Comparison of ENCODE assay signal across 21 cellular contexts in genomic region chr6:32635526-32636123, GRCh38. TPM values are rescaled to one million over a fixed set of nuclear protein-coding genes. Genes with fewer than 3 reads are reported as not detected.
DNase-seq lines count a peak whose midpoint lies in the region; ATAC-seq, FAIRE-seq and TF ChIP-seq lines count a peak whose summit lies in the region.
"Had no signal": no experiment of that assay in that cellular context is flagged by ENCODE, and none has a peak within 500 bp of the region (broad histone marks: within the 10 kb centered on the region; RNA-seq: fewer than 3 reads in every experiment).

No MANE protein-coding gene starts in this region.

- H3K9ac ChIP-seq in OCI-LY3 (ENCODE audit: low read length) = no peak overlapping the region

- no peak for DNase-seq in natural killer cell treated with Interleukin-12 subunit alpha and Interleukin-12 subunit beta and Interleukin-15 and Interleukin-18, amount 100 ng/mL, for 72 hours (ENCODE audit: low spot score)
- no peak for DNase-seq in natural killer cell
- DNase-seq in islet precursor cell = peak; percentile 63
- DNase-seq in tibial artery = no peak
- DNase-seq in activated CD4-positive, alpha-beta T cell treated with anti-CD3 and anti-CD28 coated beads for 36 hours = no peak
- no peak for DNase-seq in NOMO-1 treated with DMSO at 0.1 percent for 48 hours (lab: John Stamatoyannopoulos, UW; ENCODE audit: unreplicated experiment)
- DNase-seq in RCC 7860 (ENCODE audit: low spot score) = no peak
- DNase-seq: C1 segment of cervical spinal cord, Caco-2, DMS53, H9, Kasumi-1, NCI-H1417, NCI-H2029, NCI-H2171 treated with DMSO at 0.1 percent for 48 hours, NCI-H510A, NCI-H82, RPMI8226 had no signal

- no peaks in the 10 kb centered on the region for H3K36me3 ChIP-seq in OCI-LY3 (replicated peaks; ENCODE audit: low read depth, low read length)
- H3K36me3 ChIP-seq in tibial artery = no peaks in the 10 kb centered on the region

- H3K4me1 ChIP-seq in OCI-LY3 (ENCODE audit: low read length) = peaks cover 29% of the 10 kb centered on the region
- no peaks in the 10 kb centered on the region for H3K4me1 ChIP-seq in tibial artery
- H3K4me1 ChIP-seq: Caco-2 had no signal

- peaks cover 0 to 12% of the 10 kb centered on the region in 2 donors for H3K27me3 Mint-ChIP-seq in natural killer cell treated with Interleukin-12 subunit alpha and Interleukin-12 subunit beta and Interleukin-15 and Interleukin-18, amount 100 ng/mL, for 72 hours
- H3K27me3 Mint-ChIP-seq in natural killer cell (ENCODE audit: low read depth in 2 of 2) = peaks cover 16 to 17% of the 10 kb centered on the region in 2 donors
- peaks cover 2% of the 10 kb centered on the region for H3K27me3 Mint-ChIP-seq in activated CD4-positive, alpha-beta T cell treated with anti-CD3 and anti-CD28 coated beads for 36 hours

- H3K4me2 ChIP-seq in OCI-LY3 (ENCODE audit: low read length) = peak overlapping the region; percentile 32; the same call in 1 of the 2 replicates

- H3K4me1 Mint-ChIP-seq in natural killer cell treated with Interleukin-12 subunit alpha and Interleukin-12 subunit beta and Interleukin-15 and Interleukin-18, amount 100 ng/mL, for 72 hours (ENCODE audit: low read depth in 2 of 2) = peaks cover 19 to 55% of the 10 kb centered on the region in 2 donors
- H3K4me1 Mint-ChIP-seq in natural killer cell = peaks cover 5 to 15% of the 10 kb centered on the region in 2 donors
- H3K4me1 Mint-ChIP-seq in activated CD4-positive, alpha-beta T cell treated with anti-CD3 and anti-CD28 coated beads for 36 hours = peaks cover 2% of the 10 kb centered on the region

- peaks cover 22% of the 10 kb centered on the region for H3K79me2 ChIP-seq in OCI-LY3 (ENCODE audit: low read length)

- peaks cover 15% of the 10 kb centered on the region for H3K36me3 Mint-ChIP-seq in natural killer cell treated with Interleukin-12 subunit alpha and Interleukin-12 subunit beta and Interleukin-15 and Interleukin-18, amount 100 ng/mL, for 72 hours
- no peaks in the 10 kb centered on the region for H3K36me3 Mint-ChIP-seq in natural killer cell
- no peaks in the 10 kb centered on the region for H3K36me3 Mint-ChIP-seq in activated CD4-positive, alpha-beta T cell treated with anti-CD3 and anti-CD28 coated beads for 36 hours (ENCODE audit: low read depth)

- H3K4me3 Mint-ChIP-seq in natural killer cell treated with Interleukin-12 subunit alpha and Interleukin-12 subunit beta and Interleukin-15 and Interleukin-18, amount 100 ng/mL, for 72 hours = no peak overlapping the region
- H3K4me3 Mint-ChIP-seq in natural killer cell = no peak overlapping the region
- no peak overlapping the region for H3K4me3 Mint-ChIP-seq in activated CD4-positive, alpha-beta T cell treated with anti-CD3 and anti-CD28 coated beads for 36 hours

- H3K27ac Mint-ChIP-seq in natural killer cell treated with Interleukin-12 subunit alpha and Interleukin-12 subunit beta and Interleukin-15 and Interleukin-18, amount 100 ng/mL, for 72 hours = peak overlapping the region; percentile 29 to 90
- H3K27ac Mint-ChIP-seq in natural killer cell = no peak overlapping the region
- no peak overlapping the region for H3K27ac Mint-ChIP-seq in activated CD4-positive, alpha-beta T cell treated with anti-CD3 and anti-CD28 coated beads for 36 hours

- FAIRE-seq in RCC 7860 (lab: Jason Lieb, UNC) = no peak
- FAIRE-seq: HepG2 had no signal

- no peaks in the 10 kb centered on the region for H3K9me3 Mint-ChIP-seq in natural killer cell treated with Interleukin-12 subunit alpha and Interleukin-12 subunit beta and Interleukin-15 and Interleukin-18, amount 100 ng/mL, for 72 hours
- H3K9me3 Mint-ChIP-seq in natural killer cell = no peaks in the 10 kb centered on the region
- H3K9me3 Mint-ChIP-seq in activated CD4-positive, alpha-beta T cell treated with anti-CD3 and anti-CD28 coated beads for 36 hours (ENCODE audit: low read depth) = no peaks in the 10 kb centered on the region
- H3K9me3 Mint-ChIP-seq: H9 had no signal

- H3K4me3 ChIP-seq in OCI-LY3 (ENCODE audit: low read length) = no peak overlapping the region
- no peak overlapping the region for H3K4me3 ChIP-seq in tibial artery

- intact Hi-C loops in natural killer cell (cut with micrococcal nuclease) (no loop called here), tibial artery (cut with DNase I; ENCODE audit: low total_unique reads) (no loop called here)
- intact Hi-C loops in activated CD4-positive, alpha-beta T cell treated with anti-CD3 and anti-CD28 coated beads for 36 hours (cut with DNase I, micrococcal nuclease) = no loop called here

- no peaks in the 10 kb centered on the region for H3K9me3 ChIP-seq in OCI-LY3 (ENCODE audit: insufficient read depth, low read length)
- no peaks in the 10 kb centered on the region for H3K9me3 ChIP-seq in tibial artery
- H3K9me3 ChIP-seq: Caco-2 had no signal

- POLR2A ChIA-PET in activated CD4-positive, alpha-beta T cell treated with anti-CD3 and anti-CD28 coated beads for 36 hours (lab: Charles Lee) = no interaction called here

- H3K27ac ChIP-seq in OCI-LY3 (ENCODE audit: low read length) = peak overlapping the region; percentile 52
- H3K27ac ChIP-seq in tibial artery = no peak overlapping the region

- no peak overlapping the region for H2AFZ ChIP-seq in OCI-LY3 (ENCODE audit: low read depth, low read length)

- ATAC-seq in natural killer cell treated with Interleukin-12 subunit alpha and Interleukin-12 subunit beta and Interleukin-15 and Interleukin-18, amount 100 ng/mL, for 72 hours = no peak
- ATAC-seq in natural killer cell = no peak
- no peak for ATAC-seq in activated CD4-positive, alpha-beta T cell treated with anti-CD3 and anti-CD28 coated beads for 36 hours
- ATAC-seq: HepG2 had no signal

- H4K20me1 ChIP-seq in OCI-LY3 (ENCODE audit: insufficient read depth, low read length) = 0 out of 2 replicates have a peak, but pooled peaks cover 4% of the 10 kb centered on the region

- TF ChIP-seq CTCF in natural killer cell (IDR thresholded peaks at IDR 0.05) = no peak
- no peak for TF ChIP-seq CTCF in OCI-LY3 (IDR thresholded peaks at IDR 0.05; ENCODE audit: low read depth, low read length)
- TF ChIP-seq CTCF in tibial artery (IDR thresholded peaks at IDR 0.05) = no peak

- CTCF ChIA-PET in activated CD4-positive, alpha-beta T cell treated with anti-CD3 and anti-CD28 coated beads for 36 hours (lab: Charles Lee) = interaction anchor here (1.1 to 1.2 kb wide), 2 partner anchors 13 to 222 kb away, joined by 3 to 7 read pairs; no protein-coding TSS in a partner anchor

- H3K27me3 ChIP-seq in OCI-LY3 (ENCODE audit: low read depth, low read length) (no peaks in the 10 kb centered on the region), tibial artery (no peaks in the 10 kb centered on the region)

RNA-seq across cellular contexts. Expression of gene HLA-DQA1, which starts 1.6 kb away (rescaled TPM):
- 10 to 100 TPM in 1 of 2 donors, 1 to 10 TPM in 1; 7.8 to 92.0 TPM for total RNA-seq in natural killer cell treated with Interleukin-12 subunit alpha and Interleukin-12 subunit beta and Interleukin-15 and Interleukin-18, amount 100 ng/mL, for 72 hours
- 10 to 100 TPM in 2 of 3 donors, 1 to 10 TPM in 1; 7.0 to 46.7 (median 39.9) TPM for total RNA-seq in natural killer cell
- under 1 TPM; 0.32 to 0.61 TPM for total RNA-seq in activated CD4-positive, alpha-beta T cell treated with anti-CD3 and anti-CD28 coated beads for 36 hours
- total RNA-seq: A172, Caco-2, HepG2 had no signal

RNA-seq across cellular contexts. Expression of gene HLA-DQB1, which starts 30.8 kb away (rescaled TPM):
- total RNA-seq in natural killer cell treated with Interleukin-12 subunit alpha and Interleukin-12 subunit beta and Interleukin-15 and Interleukin-18, amount 100 ng/mL, for 72 hours = 10 to 100 TPM; 21.0 to 48.6 TPM
- 10 to 100 TPM; 24.8 to 97.3 (median 25.5) TPM for total RNA-seq in natural killer cell
- 1 to 10 TPM; 2.3 to 3.1 TPM for total RNA-seq in activated CD4-positive, alpha-beta T cell treated with anti-CD3 and anti-CD28 coated beads for 36 hours
- total RNA-seq: A172, Caco-2, HepG2 had no signal

RNA-seq across cellular contexts. Expression of gene HLA-DRB1, which starts 46.0 kb away (rescaled TPM):
- total RNA-seq in natural killer cell treated with Interleukin-12 subunit alpha and Interleukin-12 subunit beta and Interleukin-15 and Interleukin-18, amount 100 ng/mL, for 72 hours = 100 to 1,000 TPM in 1 of 2 donors, 10 to 100 TPM in 1; 69.9 to 117 TPM
- total RNA-seq in natural killer cell = 100 to 1,000 TPM in 1 of 3 donors, 10 to 100 TPM in 2; 42.8 to 123 (median 53.9) TPM
- 10 to 100 TPM; 12.7 to 16.6 TPM for total RNA-seq in activated CD4-positive, alpha-beta T cell treated with anti-CD3 and anti-CD28 coated beads for 36 hours
- total RNA-seq: Caco-2 had no signal

Comparison
In these comparisons a context has a peak if more than half of its experiments do, and no peak if none do; other contexts are left out.
1. H3K27ac Mint-ChIP-seq: peak in natural killer cell treated with Interleukin-12 subunit alpha and Interleukin-12 subunit beta and Interleukin-15 and Interleukin-18, amount 100 ng/mL, for 72 hours (2 of 2); none in natural killer cell (0 of 2) and activated CD4-positive, alpha-beta T cell treated with anti-CD3 and anti-CD28 coated beads for 36 hours (single experiment).
2. RNA of gene HLA-DQA1, which starts 1.6 kb away (total RNA-seq): 7.8 to 92.0 TPM in natural killer cell treated with Interleukin-12 subunit alpha and Interleukin-12 subunit beta and Interleukin-15 and Interleukin-18, amount 100 ng/mL, for 72 hours and 7.0 to 46.7 TPM in natural killer cell; 0.32 to 0.61 TPM in activated CD4-positive, alpha-beta T cell treated with anti-CD3 and anti-CD28 coated beads for 36 hours; every median in the first group is over 4 times any median in the second.
3. RNA of gene HLA-DQB1, which starts 30.8 kb away (total RNA-seq): 21.0 to 48.6 TPM in natural killer cell treated with Interleukin-12 subunit alpha and Interleukin-12 subunit beta and Interleukin-15 and Interleukin-18, amount 100 ng/mL, for 72 hours and 24.8 to 97.3 TPM in natural killer cell; 2.3 to 3.1 TPM in activated CD4-positive, alpha-beta T cell treated with anti-CD3 and anti-CD28 coated beads for 36 hours; every median in the first group is over 4 times any median in the second.